Comparison of ENCODE assay signal across 22 cellular contexts in the genomic region with DNA sequence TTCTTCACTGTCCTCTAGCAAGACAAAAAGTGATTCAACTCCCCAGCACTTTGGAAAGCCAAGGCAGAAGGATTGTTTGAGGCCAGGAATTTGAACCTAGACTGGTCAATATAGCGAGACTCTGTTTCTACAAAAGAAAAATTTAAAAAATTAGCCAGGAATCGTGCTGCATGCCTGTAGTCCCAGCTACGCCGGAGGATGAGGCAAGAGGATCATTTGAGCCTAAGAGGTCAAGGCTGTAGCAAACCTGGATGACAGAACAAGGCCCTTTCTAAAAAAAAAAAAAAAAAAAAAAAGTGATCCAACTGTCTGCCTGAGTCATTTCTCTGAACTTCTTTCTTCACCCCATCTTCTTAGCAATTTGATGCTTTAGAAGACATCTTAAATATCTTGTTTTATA. TPM values are rescaled to one million over a fixed set of nuclear protein-coding genes. Genes with fewer than 3 reads are reported as not detected.
DNase-seq lines count a peak whose midpoint lies in the region; ATAC-seq and TF ChIP-seq lines count a peak whose summit lies in the region.
"Had no signal": no experiment of that assay in that cellular context is flagged by ENCODE, and none has a peak within 500 bp of the region (broad histone marks: within the 10 kb centered on the region; RNA-seq: fewer than 3 reads in every experiment).

No MANE protein-coding gene starts in this region.

- H3K27me3 ChIP-seq in Panc1 (ENCODE audit: control insufficient read depth, insufficient read depth, low read length): no peaks in the 10 kb centered on the region
- H3K27me3 ChIP-seq: BLaER1, Peyer's patch, SJCRH30 had no signal

- H3K27ac ChIP-seq in Panc1 (ENCODE audit: low read length) (peak overlapping the region; percentile 14; the same call in 1 of the 2 replicates), cingulate gyrus (ENCODE audit: low read depth, low read length) (peak overlapping the region; percentile 58), substantia nigra (ENCODE audit: low read depth, low read length, poor library complexity, severe bottlenecking) (peak overlapping the region; percentile 65)
- H3K27ac ChIP-seq: A549, BLaER1, KMS-11, Peyer's patch, SJCRH30 had no signal

- DNase-seq in ELR (ENCODE audit: low read depth) (peak; percentile 51), Panc1 (ENCODE audit: low read depth, low spot score) (no peak), substantia nigra (lab: John Stamatoyannopoulos, UW) (no peak), NCI-H1048 (lab: John Stamatoyannopoulos, UW) (no peak), HPDE6-E6E7 (ENCODE audit: extremely low spot score) (no peak), COR-L47 (lab: John Stamatoyannopoulos, UW) (no peak)
- DNase-seq: CD4-positive, alpha-beta memory T cell; DND-41; NCI-H1105; NCI-H146; NCI-H2029; NCI-H345; NCI-H524; NCI-H774; NK-92 treated with Interleukin-12 subunit alpha and Interleukin-12 subunit beta, amount 100 ng/mL, for 24 hours; Peyer's patch; SJCRH30 had no signal

- no peak overlapping the region for H3K4me3 ChIP-seq in Panc1 (ENCODE audit: low read depth in 2 of 2, low read length in 2 of 2)
- H3K4me3 ChIP-seq: A549, BLaER1, Peyer's patch, SJCRH30 had no signal

- no TSS peak for BruUV-seq in Panc1 (replicated peaks; lab: Mats Ljungman, UMichigan)

- H3K9me3 ChIP-seq in Panc1 (ENCODE audit: control insufficient read depth, insufficient read depth, low read depth, low read length): no peaks in the 10 kb centered on the region
- H3K9me3 ChIP-seq: A549, BLaER1, Peyer's patch, SJCRH30 had no signal

- no peak for ATAC-seq in Panc1
- ATAC-seq: A549 had no signal

- CTCF ChIA-PET in Panc1 (lab: Charles Lee): no interaction called here

- TF ChIP-seq CTCF in Panc1 (IDR thresholded peaks at IDR 0.05): no peak

- peaks cover 40% of the 10 kb centered on the region for H3K4me1 ChIP-seq in Panc1 (ENCODE audit: control insufficient read depth, insufficient read depth, low read length)
- H3K4me1 ChIP-seq: BLaER1, SJCRH30 had no signal

- H3K36me3 ChIP-seq in Panc1 (ENCODE audit: control insufficient read depth, insufficient read depth, low read length): no peaks in the 10 kb centered on the region; the same call in 1 of the 2 replicates
- H3K36me3 ChIP-seq: BLaER1, Peyer's patch, SJCRH30 had no signal

- POLR2A ChIA-PET in Panc1 (lab: Charles Lee): no interaction called here

- intact Hi-C loops in Panc1 (cut with micrococcal nuclease; ENCODE audit: unreplicated experiment): no loop called here

- in situ Hi-C loops in Panc1 (cut with HindIII; ENCODE audit: low pct_unique_long_range_greater_than_20kb, low sequenced_read_pairs): no loop called here

RNA-seq across cellular contexts. Expression of a gene that starts 12.4 kb away (rescaled TPM):
- total RNA-seq in Panc1 (2021; ENCODE audit: unreplicated experiment): 41.8 TPM
- polyA plus RNA-seq in Panc1 (2012; ENCODE audit: insufficient read length): 10.0 TPM
- total RNA-seq: G401 had no signal

Comparison
In these comparisons a context has a peak if more than half of its experiments do, and no peak if none do; other contexts are left out.
1. H3K27ac ChIP-seq: peak in every context shown above with its lines; median percentile 65 in substantia nigra; 58 in cingulate gyrus; 14 in Panc1.